ENCODE assay signal across 3 cellular contexts in the genomic region with DNA sequence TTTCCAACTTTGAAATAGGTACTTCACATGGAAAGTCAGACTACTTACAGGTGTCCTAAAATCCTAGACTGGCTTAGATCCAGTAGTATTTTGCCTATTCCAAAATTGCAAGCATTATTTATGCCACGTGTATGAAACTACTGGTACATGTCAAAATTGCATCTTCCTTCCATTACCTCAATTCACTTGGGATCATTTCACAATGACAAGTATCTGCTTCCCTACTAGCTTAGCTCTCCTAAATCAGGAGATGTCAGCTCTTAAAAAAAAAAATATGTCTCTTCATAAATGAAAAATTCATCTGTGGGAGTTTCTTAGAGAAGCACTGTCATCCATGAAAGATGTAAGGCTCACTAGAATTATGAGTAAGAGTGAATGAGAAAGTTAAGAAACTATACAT.
"Had no signal": no experiment of that assay in that cellular context is flagged by ENCODE, and none has a peak within 500 bp of the region (broad histone marks: within the 10 kb centered on the region; RNA-seq: fewer than 3 reads in every experiment).

No MANE protein-coding gene starts in this region.

- ATAC-seq: GM12878 had no signal

- H3K4me3 ChIP-seq: GM12878 had no signal

- DNase-seq: GDM1, GF-D8 had no signal
